Comparison of ENCODE assay signal across 10 cellular contexts in genomic region chr2:134926231-134926931, GRCh38. TPM values are rescaled to one million over a fixed set of nuclear protein-coding genes. Genes with fewer than 3 reads are reported as not detected.
DNase-seq lines count a peak whose midpoint lies in the region; ATAC-seq, FAIRE-seq and TF ChIP-seq lines count a peak whose summit lies in the region.
"Had no signal": no experiment of that assay in that cellular context is flagged by ENCODE, and none has a peak within 500 bp of the region (broad histone marks: within the 10 kb centered on the region; RNA-seq: fewer than 3 reads in every experiment).

No MANE protein-coding gene starts in this region.

- H3K27ac ChIP-seq in A673 (ENCODE audit: low read depth, low read length, poor library complexity, severe bottlenecking) (peak overlapping the region; percentile 39), GM23248 (no peak overlapping the region), HepG2 (ENCODE audit: extremely low read length, insufficient read depth, low read length) (peak overlapping the region; percentile 1), esophagus squamous epithelium (no peak overlapping the region), prostate gland (no peak overlapping the region)

- no peaks in the 10 kb centered on the region for H3K9me2 ChIP-seq in GM23248 (ENCODE audit: insufficient read depth)

- no TSS peak for BruUV-seq in A673 (replicated peaks; lab: Mats Ljungman, UMichigan)
- BruUV-seq in HepG2 (replicated peaks; lab: Mats Ljungman, UMichigan): no TSS peak

- H3K4me3 ChIP-seq in A673 (ENCODE audit: low read depth, low read length, poor library complexity, severe bottlenecking): no peak overlapping the region
- no peak overlapping the region for H3K4me3 ChIP-seq in GM23248
- no peak overlapping the region for H3K4me3 ChIP-seq in astrocyte of the spinal cord (ENCODE audit: low read depth, low read length)
- no peak overlapping the region for H3K4me3 ChIP-seq in HepG2 (replicated peaks in 1 of 3; ENCODE audit: insufficient read depth in 1 of 3, low read depth in 2 of 3, low read length in 3 of 3)
- H3K4me3 ChIP-seq in esophagus squamous epithelium: no peak overlapping the region
- H3K4me3 ChIP-seq in prostate gland: no peak overlapping the region

- H3K4me2 ChIP-seq in GM23248 (ENCODE audit: unreplicated experiment) (no peak overlapping the region), HepG2 (ENCODE audit: low read depth, low read length) (peak overlapping the region; percentile 17; the same call in 1 of the 2 replicates)

- H3K9ac ChIP-seq in GM23248 (no peak overlapping the region), HepG2 (ENCODE audit: insufficient read depth, low read depth, low read length) (no peak overlapping the region)

- peaks cover 8% of the 10 kb centered on the region for H3K36me3 ChIP-seq in A673 (ENCODE audit: insufficient read depth, low read length, poor library complexity, severe bottlenecking)
- no peaks in the 10 kb centered on the region for H3K36me3 ChIP-seq in GM23248 (ENCODE audit: low read depth)
- H3K36me3 ChIP-seq in HepG2 (replicated peaks in 1 of 2; ENCODE audit: control insufficient read depth in 1 of 2, insufficient read depth in 2 of 2, low read length in 2 of 2): peaks cover 3 to 41% of the 10 kb centered on the region in 2 experiments
- H3K36me3 ChIP-seq in esophagus squamous epithelium: peaks cover 0 to 17% (median 0%) of the 10 kb centered on the region in 3 donors
- H3K36me3 ChIP-seq in prostate gland: no peaks in the 10 kb centered on the region

- no peaks in the 10 kb centered on the region for H3K9me3 ChIP-seq in A673 (ENCODE audit: low read depth, low read length, poor library complexity, severe bottlenecking)
- H3K9me3 ChIP-seq in GM23248 (ENCODE audit: low read depth): no peaks in the 10 kb centered on the region
- no peaks in the 10 kb centered on the region for H3K9me3 ChIP-seq in HepG2 (ENCODE audit: low read length)
- H3K9me3 ChIP-seq in esophagus squamous epithelium: no peaks in the 10 kb centered on the region
- no peaks in the 10 kb centered on the region for H3K9me3 ChIP-seq in prostate gland

- TF ChIP-seq RAD21 in HepG2 (CRISPR knock-in tag; IDR thresholded peaks at IDR 0.05): no peak

- TF ChIP-seq CTCF in A673 (conservative IDR thresholded peaks at IDR 0.05; ENCODE audit: low read depth, low read length): no peak
- TF ChIP-seq CTCF in astrocyte of the spinal cord (IDR thresholded peaks at IDR 0.05; ENCODE audit: low read depth, low read length): no peak
- TF ChIP-seq CTCF in HepG2 (CRISPR knock-in tag; IDR thresholded peaks at IDR 0.05): no peak
- no peak for TF ChIP-seq CTCF in esophagus squamous epithelium (IDR thresholded peaks at IDR 0.05)
- no peak for TF ChIP-seq CTCF in prostate gland (IDR thresholded peaks at IDR 0.05)

- H3F3A ChIP-seq in GM23248 (ENCODE audit: insufficient read depth): peaks cover 21% of the 10 kb centered on the region

- H4K20me1 ChIP-seq in GM23248 (ENCODE audit: insufficient read depth): peaks cover 46% of the 10 kb centered on the region; the same call in 1 of the 2 replicates
- peaks cover 97% of the 10 kb centered on the region for H4K20me1 ChIP-seq in HepG2 (ENCODE audit: insufficient read depth, low read length)

- H3K4me1 ChIP-seq in A673 (ENCODE audit: insufficient read depth, low read length, poor library complexity, severe bottlenecking): peaks cover 23% of the 10 kb centered on the region
- H3K4me1 ChIP-seq in GM23248 (ENCODE audit: insufficient read depth): peaks cover 27% of the 10 kb centered on the region
- H3K4me1 ChIP-seq in HepG2 (ENCODE audit: insufficient read depth, low read length): peaks cover 65% of the 10 kb centered on the region
- H3K4me1 ChIP-seq in esophagus squamous epithelium: peaks cover 11 to 80% (median 35%) of the 10 kb centered on the region in 3 donors
- peaks cover 12% of the 10 kb centered on the region for H3K4me1 ChIP-seq in prostate gland (replicated peaks)

- DNase-seq in A673 (ENCODE audit: low spot score) (no peak), GM23248 (peak; percentile 7), astrocyte of the spinal cord (ENCODE audit: low read depth, low spot score) (peak; percentile 2), HepG2 (ENCODE audit: low spot score) (peak; percentile 21), ACHN (no peak), esophagus squamous epithelium (lab: John Stamatoyannopoulos, UW) (no peak), prostate gland (ENCODE audit: low spot score) (no peak)
- DNase-seq: NCI-H526 had no signal

- no peak overlapping the region for H2AFZ ChIP-seq in GM23248
- no peak overlapping the region for H2AFZ ChIP-seq in HepG2 (ENCODE audit: low read length)

- H3K27me3 ChIP-seq in A673 (replicated peaks; ENCODE audit: insufficient read depth, low read depth, low read length, poor library complexity) (no peaks in the 10 kb centered on the region), GM23248 (replicated peaks; ENCODE audit: insufficient read depth) (no peaks in the 10 kb centered on the region), HepG2 (ENCODE audit: control insufficient read depth in 1 of 2, insufficient read depth in 2 of 2, low read length in 2 of 2) (no peaks in the 10 kb centered on the region), esophagus squamous epithelium (no peaks in the 10 kb centered on the region), prostate gland (replicated peaks; ENCODE audit: insufficient read depth) (no peaks in the 10 kb centered on the region)

- in situ Hi-C loops in GM23248 (cut with MboI): no loop called here
- in situ Hi-C loops in astrocyte of the spinal cord (cut with HindIII; ENCODE audit: low sequenced_read_pairs): no loop called here
- in situ Hi-C loops in HepG2 (cut with HindIII; ENCODE audit: extremely low pct_ligation_motif_present, low pct_unique_long_range_greater_than_20kb): no loop called here
- in situ Hi-C loops in ACHN (cut with HindIII; ENCODE audit: low pct_ligation_motif_present, low pct_unique_long_range_greater_than_20kb, low sequenced_read_pairs): no loop called here

- H3K79me2 ChIP-seq in GM23248 (ENCODE audit: insufficient read depth) (peaks cover 100% of the 10 kb centered on the region), HepG2 (ENCODE audit: insufficient read depth, low read length) (peaks cover 98% of the 10 kb centered on the region)

- TF ChIP-seq POLR2A in HepG2 (IDR thresholded peaks at IDR 0.05; ENCODE audit: insufficient read depth in 1 of 2, low read depth in 2 of 2, low read length in 2 of 2) (no peak), esophagus squamous epithelium (IDR thresholded peaks at IDR 0.05) (no peak), prostate gland (IDR thresholded peaks at IDR 0.05) (no peak)

- TF ChIP-seq EP300 in HepG2 (IDR thresholded peaks at IDR 0.05; ENCODE audit: low read depth in 2 of 2, low read length in 2 of 2): no peak
- no peak for TF ChIP-seq EP300 in HepG2 (CRISPR knock-in tag; IDR thresholded peaks at IDR 0.05; ENCODE audit: borderline replicate concordance)

- no peak for FAIRE-seq in HepG2 (lab: Jason Lieb, UNC)
- FAIRE-seq: D721Med had no signal

- POLR2A ChIA-PET in A673 (lab: Charles Lee; ENCODE audit: low non-redundant PET) (interaction anchor here (0.7 kb wide), 1 partner anchor 925 kb away, joined by 29 read pairs; no protein-coding TSS in a partner anchor), HepG2 (lab: Yijun Ruan, JAX) (interaction anchor here (2.4 kb wide), 1 partner anchor 8 kb away, joined by 10 read pairs; the partner anchor contains the start of gene CCNT2)

- 77% methylated on average over 3 of the region's 3 CpGs for WGBS in GM23248 (ENCODE audit: low coverage in 1 of 2, low lambda C conversion rate in 2 of 2, missing lambda C conversion rate in 2 of 2), 2 experiments
- WGBS in HepG2 (ENCODE audit: low lambda C conversion rate): 74% methylated on average over 3 of the region's 3 CpGs
- WGBS in esophagus squamous epithelium, 2 donors: 58 to 69% methylated on average over 3 of the region's 3 CpGs
- WGBS in prostate gland: 74% methylated on average over 3 of the region's 3 CpGs

- CTCF ChIA-PET in A673 (lab: Charles Lee): no interaction called here
- CTCF ChIA-PET in HepG2 (lab: Yijun Ruan, JAX; ENCODE audit: low intra/inter-chr PET ratio, low total read pairs): no interaction called here

- intact Hi-C loops in A673 (cut with micrococcal nuclease; ENCODE audit: unreplicated experiment) (no loop called here), HepG2 (cut with micrococcal nuclease; ENCODE audit: unreplicated experiment) (no loop called here), esophagus squamous epithelium (cut with DNase I) (no loop called here), prostate gland (cut with DNase I) (no loop called here)

- ATAC-seq in HepG2 (peak; percentile 54), GM21717 (IDR thresholded peaks at IDR 0.05; ENCODE audit: unreplicated experiment) (no peak)

TF ChIP-seq in HepG2, 621 proteins besides CTCF, POLR2A, EP300 and RAD21 (continues in another document):
- TF ChIP-seq POLR2G (IDR thresholded peaks at IDR 0.05; ENCODE audit: low read depth, low read length) (no peak), RARA (CRISPR knock-in tag; IDR thresholded peaks at IDR 0.05) (no peak)

RNA-seq across cellular contexts. Expression of gene CCNT2, which starts 7.8 kb away (rescaled TPM):
- total RNA-seq in A673 (2021): 41.7 and 43.0 TPM in 2 replicates
- total RNA-seq in GM23248 (2014; rRNA removed; shearing (Covaris generic)): 15.0 and 15.7 TPM in 2 replicates
- polyA plus RNA-seq in GM23248 (2016; fragmentation: Nextera tagmentation; extraction: Ambion mirVana): 15.5 and 16.6 TPM in 2 replicates
- total RNA-seq in HepG2 (2016; rRNA removed; fragmentation: Illumina TruSeq; extraction: Trizol): 31.2 and 34.4 TPM in 2 replicates
- total RNA-seq in HepG2 (2016; cell fraction: cytosol; rRNA removed; fragmentation: Illumina TruSeq; extraction: Trizol; ENCODE audit: low read depth): 11.1 and 11.5 TPM in 2 replicates
- 30.1 and 32.4 TPM in 2 replicates for total RNA-seq in HepG2 (2016; cell fraction: insoluble cytoplasmic fraction; rRNA removed; fragmentation: Illumina TruSeq; extraction: Trizol)
- 9.5 and 11.8 TPM in 2 replicates for total RNA-seq in HepG2 (2016; cell fraction: membrane; rRNA removed; fragmentation: Illumina TruSeq; extraction: Trizol)
- 89.2 and 92.5 TPM in 2 replicates for total RNA-seq in HepG2 (2016; cell fraction: nucleus; rRNA removed; fragmentation: Illumina TruSeq; extraction: Trizol)
- polyA plus RNA-seq in HepG2 (2011; rRNA removed): 20.5 and 22.1 TPM in 2 replicates
- 7.2 and 8.5 TPM in 2 replicates for polyA plus RNA-seq in HepG2 (2011; cell fraction: cytosol; rRNA removed)
- 44.4 and 46.0 TPM in 2 replicates for polyA plus RNA-seq in HepG2 (2011; cell fraction: nucleus; rRNA removed)
- 19.5 and 23.0 TPM in 2 replicates for polyA plus RNA-seq in HepG2 (2012)
- 0.57 and 0.70 TPM in 2 replicates for polyA plus RNA-seq in HepG2 (2016; cell fraction: cytosol; fragmentation: Illumina TruSeq; extraction: Trizol; ENCODE audit: low read depth)
- polyA plus RNA-seq in HepG2 (2016; cell fraction: insoluble cytoplasmic fraction; fragmentation: Illumina TruSeq; extraction: Trizol; ENCODE audit: low read depth): 19.6 and 20.9 TPM in 2 replicates
- 2.3 and 2.4 TPM in 2 replicates for polyA plus RNA-seq in HepG2 (2016; cell fraction: membrane; fragmentation: Illumina TruSeq; extraction: Trizol; ENCODE audit: low read depth)
- 96.7 and 102 TPM in 2 replicates for polyA plus RNA-seq in HepG2 (2016; cell fraction: nucleus; fragmentation: Illumina TruSeq; extraction: Trizol; ENCODE audit: insufficient read depth, low read depth)
- 16.2 and 33.3 TPM in 2 replicates for polyA minus RNA-seq in HepG2 (2011; rRNA and poly(A)+ RNA removed; ENCODE audit: low replicate concordance)
- 23.0 and 26.5 TPM in 2 replicates for polyA minus RNA-seq in HepG2 (2011; cell fraction: cytosol; rRNA and poly(A)+ RNA removed)
- 175 and 178 TPM in 2 replicates for polyA minus RNA-seq in HepG2 (2011; cell fraction: nucleus; rRNA and poly(A)+ RNA removed)
- 10 to 100 TPM; 12.6 to 29.8 (median 21.1) TPM for total RNA-seq in esophagus squamous epithelium
- total RNA-seq in prostate gland: 10 to 100 TPM; 24.1 to 34.8 TPM

Comparison
In these comparisons a context has a peak if more than half of its experiments do, and no peak if none do; other contexts are left out.
1. DNase-seq: peak in GM23248 (single experiment), astrocyte of the spinal cord (single experiment) and HepG2 (single experiment); none in A673 (single experiment), ACHN (single experiment), esophagus squamous epithelium (single experiment) and prostate gland (single experiment).
2. H3K27ac ChIP-seq: peak in A673 (single experiment) and HepG2 (single experiment); none in GM23248 (single experiment), esophagus squamous epithelium (0 of 4) and prostate gland (0 of 2).